Comparison of ENCODE assay signal across 1 cellular context in genomic region chr12:105141320-105141918, GRCh38.
TF ChIP-seq lines count a peak whose summit lies in the region.

No MANE protein-coding gene starts in this region.

TF ChIP-seq in WTC11, 78 proteins besides CTCF, POLR2A, EP300 and RAD21 (continued from another document):
- TF ChIP-seq, protein P1, sequence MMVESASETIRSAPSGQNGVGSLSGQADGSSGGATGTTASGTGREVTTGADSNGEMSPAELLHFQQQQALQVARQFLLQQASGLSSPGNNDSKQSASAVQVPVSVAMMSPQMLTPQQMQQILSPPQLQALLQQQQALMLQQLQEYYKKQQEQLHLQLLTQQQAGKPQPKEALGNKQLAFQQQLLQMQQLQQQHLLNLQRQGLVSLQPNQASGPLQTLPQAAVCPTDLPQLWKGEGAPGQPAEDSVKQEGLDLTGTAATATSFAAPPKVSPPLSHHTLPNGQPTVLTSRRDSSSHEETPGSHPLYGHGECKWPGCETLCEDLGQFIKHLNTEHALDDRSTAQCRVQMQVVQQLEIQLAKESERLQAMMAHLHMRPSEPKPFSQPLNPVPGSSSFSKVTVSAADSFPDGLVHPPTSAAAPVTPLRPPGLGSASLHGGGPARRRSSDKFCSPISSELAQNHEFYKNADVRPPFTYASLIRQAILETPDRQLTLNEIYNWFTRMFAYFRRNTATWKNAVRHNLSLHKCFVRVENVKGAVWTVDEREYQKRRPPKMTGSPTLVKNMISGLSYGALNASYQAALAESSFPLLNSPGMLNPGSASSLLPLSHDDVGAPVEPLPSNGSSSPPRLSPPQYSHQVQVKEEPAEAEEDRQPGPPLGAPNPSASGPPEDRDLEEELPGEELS (CRISPR knock-in tag; IDR thresholded peaks at IDR 0.05), result no peak
- no peak for TF ChIP-seq FOXK1 (CRISPR knock-in tag; IDR thresholded peaks at IDR 0.05)
- TF ChIP-seq SMAD4 (CRISPR knock-in tag; IDR thresholded peaks at IDR 0.05), result no peak
- TF ChIP-seq E2F1 (CRISPR knock-in tag; IDR thresholded peaks at IDR 0.05), result no peak
- TF ChIP-seq ZNF281 (CRISPR knock-in tag; IDR thresholded peaks at IDR 0.05), result no peak
- TF ChIP-seq ZNF671 (CRISPR knock-in tag; IDR thresholded peaks at IDR 0.05), result no peak
- no peak for TF ChIP-seq GABPB1 (CRISPR knock-in tag; IDR thresholded peaks at IDR 0.05)
- no peak for TF ChIP-seq NR1H2 (CRISPR knock-in tag; IDR thresholded peaks at IDR 0.05)
- TF ChIP-seq ATF6 (CRISPR knock-in tag; IDR thresholded peaks at IDR 0.05), result no peak
TF ChIP-seq in WTC11: peak in this region for 0.
